Comparison of ENCODE assay signal across 5 cellular contexts in the genomic region with DNA sequence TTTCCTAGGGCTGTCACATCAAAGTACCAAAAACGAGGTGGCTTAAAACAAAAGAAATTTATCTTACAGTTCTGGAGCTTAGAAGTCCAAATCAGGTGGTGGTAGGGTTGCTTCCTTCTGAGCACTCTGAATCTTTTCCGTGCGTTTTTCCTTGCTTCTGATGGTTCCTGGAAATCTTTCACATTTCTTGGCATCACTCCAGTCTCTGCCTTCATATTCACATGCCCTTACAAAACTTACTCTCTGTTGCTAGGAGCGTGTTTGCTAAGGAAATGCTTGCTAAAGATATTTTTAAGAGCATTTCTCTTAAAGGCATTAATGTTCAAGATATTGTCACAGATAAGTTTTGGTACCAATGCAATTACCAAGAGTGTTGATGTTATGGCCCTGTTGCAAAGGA. TPM values are rescaled to one million over a fixed set of nuclear protein-coding genes. Genes with fewer than 3 reads are reported as not detected.
"Had no signal": no experiment of that assay in that cellular context is flagged by ENCODE, and none has a peak within 500 bp of the region (broad histone marks: within the 10 kb centered on the region; RNA-seq: fewer than 3 reads in every experiment).

No MANE protein-coding gene starts in this region.

RNA-seq across cellular contexts. Expression of a gene that starts 49.6 kb away (rescaled TPM):
- total RNA-seq: HepG2, HT1080, IMR-90, Right ventricle myocardium superior, SJSA1 had no signal
- polyA plus RNA-seq: HepG2, IMR-90 had no signal
